ENCODE assay signal across 9 cellular contexts in the genomic region with DNA sequence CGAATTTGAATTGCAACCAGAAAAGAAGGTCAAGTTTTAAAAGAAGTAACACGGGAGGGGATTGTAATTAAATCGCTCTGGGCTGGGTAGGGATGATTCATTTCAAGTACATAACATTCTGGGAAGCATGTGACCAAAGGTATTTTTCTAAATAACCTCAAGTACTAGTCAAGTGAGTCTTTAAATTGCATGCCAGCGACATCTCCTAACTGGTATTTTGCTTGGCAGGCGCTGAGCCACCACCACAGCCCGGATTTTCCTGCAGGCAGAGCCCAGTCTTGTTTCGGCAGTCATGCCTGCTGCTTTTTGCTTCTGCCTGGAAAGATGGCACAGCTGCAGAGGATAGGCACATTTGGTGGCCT. TPM values are rescaled to one million over a fixed set of nuclear protein-coding genes. Genes with fewer than 3 reads are reported as not detected.
A peak's percentile ranks its signal among the peaks of the same experiment; 100 is the strongest.
DNase-seq lines count a peak whose midpoint lies in the region; ATAC-seq and TF ChIP-seq lines count a peak whose summit lies in the region.
"Had no signal": no experiment of that assay in that cellular context is flagged by ENCODE, and none has a peak within 500 bp of the region (broad histone marks: within the 10 kb centered on the region; RNA-seq: fewer than 3 reads in every experiment).

No MANE protein-coding gene starts in this region.

- H3K9ac ChIP-seq in stomach smooth muscle (ENCODE audit: low read length in 2 of 2): peak overlapping the region in 1 of 2 donors; percentile 21

- H3K27me3 ChIP-seq in heart left ventricle (no peaks in the 10 kb centered on the region), stomach smooth muscle (ENCODE audit: control insufficient read depth in 1 of 2, insufficient read depth in 2 of 2, low read length in 2 of 2) (no peaks in the 10 kb centered on the region), Caco-2 (replicated peaks; ENCODE audit: control insufficient read depth, insufficient read depth, low read length) (no peaks in the 10 kb centered on the region)

- DNase-seq in HFFc6 (peak; percentile 89), amniotic epithelial cell (ENCODE audit: low read depth) (peak; percentile 85), heart left ventricle (peak in 3 of 5 donors; percentile 33 to 60 (median 47)), GM13977 (ENCODE audit: low spot score) (no peak), MV-4-11 (lab: John Stamatoyannopoulos, UW) (no peak), Caco-2 (no peak)
- DNase-seq: activated CD8-positive, alpha-beta memory T cell treated with anti-CD3 and anti-CD28 coated beads, Interleukin-2, amount 10 ng/mL, durations not matched to agents 7 days and 5 days had no signal

- H3K9me3 ChIP-seq in heart left ventricle (no peaks in the 10 kb centered on the region), stomach smooth muscle (ENCODE audit: control insufficient read depth in 2 of 2, low read length in 2 of 2) (no peaks in the 10 kb centered on the region), Caco-2 (0 out of 2 replicates have a peak, but pooled peaks cover 6% of the 10 kb centered on the region)

- WGBS in heart left ventricle, 4 donors: 49 to 59% (median 56%) methylated on average over 7 of the region's 7 CpGs

- H3K4me3 ChIP-seq in heart left ventricle: peak overlapping the region in 1 of 12 donors; percentile 10
- peak overlapping the region in 1 of 2 donors; percentile 35 for H3K4me3 ChIP-seq in stomach smooth muscle (ENCODE audit: low read length in 2 of 2)
- H3K4me3 ChIP-seq in Caco-2 (ENCODE audit: low read depth, low read length): no peak overlapping the region

- H3K27ac Mint-ChIP-seq in HFFc6 (peak overlapping the region; percentile 57), Caco-2 (ENCODE audit: unreplicated experiment) (no peak overlapping the region)
- H3K27ac Mint-ChIP-seq: activated CD8-positive, alpha-beta memory T cell treated with anti-CD3 and anti-CD28 coated beads, Interleukin-2, amount 10 ng/mL, durations not matched to agents 7 days and 5 days had no signal

- TF ChIP-seq POLR2A in heart left ventricle (IDR thresholded peaks at IDR 0.05): no peak

- no TSS peak for BruUV-seq in Caco-2 (replicated peaks; lab: Mats Ljungman, UMichigan)

- in situ Hi-C loops in GM13977 (cut with MboI; ENCODE audit: low pct_unique_long_range_greater_than_20kb, low sequenced_read_pairs, unreplicated experiment): no loop called here

- H3K27me3 Mint-ChIP-seq in HFFc6 (ENCODE audit: insufficient read depth) (no peaks in the 10 kb centered on the region; the same call in 1 of the 2 replicates), Caco-2 (ENCODE audit: insufficient read depth, unreplicated experiment) (no peaks in the 10 kb centered on the region)
- H3K27me3 Mint-ChIP-seq: activated CD8-positive, alpha-beta memory T cell treated with anti-CD3 and anti-CD28 coated beads, Interleukin-2, amount 10 ng/mL, durations not matched to agents 7 days and 5 days had no signal

- POLR2A ChIA-PET in Caco-2 (lab: Charles Lee): no interaction called here

- no peak for TF ChIP-seq CTCF in HFFc6 (IDR thresholded peaks at IDR 0.05)
- no peak for TF ChIP-seq CTCF in heart left ventricle (IDR thresholded peaks at IDR 0.05)
- no peak for TF ChIP-seq CTCF in GM13977 (IDR thresholded peaks at IDR 0.05; ENCODE audit: extremely low read depth, insufficient read depth, missing control alignments)
- TF ChIP-seq CTCF in Caco-2 (IDR thresholded peaks at IDR 0.05; ENCODE audit: insufficient read depth in 1 of 2, low read depth in 1 of 2, low read length in 1 of 2, severe bottlenecking in 1 of 2, unreplicated experiment in 1 of 2): no peak

- CTCF ChIA-PET in Caco-2 (lab: Charles Lee): no interaction called here

- H3K4me1 Mint-ChIP-seq in HFFc6 (ENCODE audit: low read depth) (peaks cover 24% of the 10 kb centered on the region), Caco-2 (ENCODE audit: low read depth, unreplicated experiment) (no peaks in the 10 kb centered on the region)
- H3K4me1 Mint-ChIP-seq: activated CD8-positive, alpha-beta memory T cell treated with anti-CD3 and anti-CD28 coated beads, Interleukin-2, amount 10 ng/mL, durations not matched to agents 7 days and 5 days had no signal

- intact Hi-C loops in heart left ventricle (cut with DNase I): no loop called here
- intact Hi-C loops in Caco-2 (cut with micrococcal nuclease; ENCODE audit: unreplicated experiment): no loop called here

- H3K4me3 Mint-ChIP-seq in HFFc6: peak overlapping the region; percentile 23; the same call in 1 of the 2 replicates
- no peak overlapping the region for H3K4me3 Mint-ChIP-seq in Caco-2 (ENCODE audit: unreplicated experiment)
- H3K4me3 Mint-ChIP-seq: activated CD8-positive, alpha-beta memory T cell treated with anti-CD3 and anti-CD28 coated beads, Interleukin-2, amount 10 ng/mL, durations not matched to agents 7 days and 5 days had no signal

- H3K4me1 ChIP-seq in heart left ventricle: peaks cover 0 to 20% (median 4%) of the 10 kb centered on the region in 12 donors
- peaks cover 13% of the 10 kb centered on the region for H3K4me1 ChIP-seq in stomach smooth muscle (ENCODE audit: control insufficient read depth, insufficient read depth, low read length)
- peaks cover 21% of the 10 kb centered on the region; the same call in 1 of the 2 replicates for H3K4me1 ChIP-seq in Caco-2

- H3K36me3 ChIP-seq in heart left ventricle (no peaks in the 10 kb centered on the region), stomach smooth muscle (ENCODE audit: control insufficient read depth in 2 of 2, insufficient read depth in 2 of 2, low read length in 2 of 2) (no peaks in the 10 kb centered on the region), Caco-2 (ENCODE audit: control insufficient read depth, insufficient read depth, low read length) (no peaks in the 10 kb centered on the region; the same call in 1 of the 2 replicates)

- H3K9me3 Mint-ChIP-seq in HFFc6 (no peaks in the 10 kb centered on the region), Caco-2 (ENCODE audit: unreplicated experiment) (no peaks in the 10 kb centered on the region)

- H3K27ac ChIP-seq in heart left ventricle (peak overlapping the region in 11 of 12 donors; percentile 5 to 71 (median 48)), stomach smooth muscle (ENCODE audit: low read length) (peak overlapping the region; percentile 24)

- ATAC-seq in heart left ventricle (peak; percentile 63 to 77 (median 70)), GM21786 (IDR thresholded peaks at IDR 0.05; ENCODE audit: unreplicated experiment) (no peak)
- ATAC-seq: activated CD8-positive, alpha-beta memory T cell treated with anti-CD3 and anti-CD28 coated beads, Interleukin-2, amount 10 ng/mL, durations not matched to agents 7 days and 5 days had no signal

- H3K36me3 Mint-ChIP-seq in HFFc6 (ENCODE audit: low read depth): peaks cover 8% of the 10 kb centered on the region
- H3K36me3 Mint-ChIP-seq in Caco-2 (ENCODE audit: insufficient read depth, unreplicated experiment): no peaks in the 10 kb centered on the region
- H3K36me3 Mint-ChIP-seq: activated CD8-positive, alpha-beta memory T cell treated with anti-CD3 and anti-CD28 coated beads, Interleukin-2, amount 10 ng/mL, durations not matched to agents 7 days and 5 days had no signal

RNA-seq across cellular contexts. Expression of a gene that starts 33.7 kb away (rescaled TPM):
- total RNA-seq in HFFc6 (2021; fragmentation: NEBNext Ultra II Directional; extraction: Animal tissue kit (Norgen Biotek cat#: 25700)): 10 to 100 TPM in 2 of 6 experiments, 1 to 10 TPM in 4; 8.8 to 14.7 (median 9.3) TPM
- 10 to 100 TPM; 29.5 to 81.4 (median 43.3) TPM for total RNA-seq in heart left ventricle
- 100 to 1,000 TPM in 1 of 2 donors, 10 to 100 TPM in 1; 28.2 to 144 TPM for polyA plus RNA-seq in heart left ventricle
- total RNA-seq in Caco-2 (2022): 2.8 and 3.6 TPM in 2 replicates

Comparison
In these comparisons a context has a peak if more than half of its experiments do, and no peak if none do; other contexts are left out.
1. DNase-seq: peak in HFFc6 (single experiment), amniotic epithelial cell (single experiment) and heart left ventricle (3 of 5); none in GM13977 (single experiment), MV-4-11 (single experiment) and Caco-2 (0 of 2).